In genomic region chr1:3675436-3675835, GRCh38 we compare ENCODE assay signal across 24 cellular contexts. TPM values are rescaled to one million over a fixed set of nuclear protein-coding genes. Genes with fewer than 3 reads are reported as not detected.
DNase-seq lines count a peak whose midpoint lies in the region; ATAC-seq and TF ChIP-seq lines count a peak whose summit lies in the region.
"Had no signal": no experiment of that assay in that cellular context is flagged by ENCODE, and none has a peak within 500 bp of the region (broad histone marks: within the 10 kb centered on the region; RNA-seq: fewer than 3 reads in every experiment).

No MANE protein-coding gene starts in this region.

- H3K4me3 Mint-ChIP-seq in natural killer cell treated with Interleukin-12 subunit alpha and Interleukin-12 subunit beta and Interleukin-15 and Interleukin-18, amount 100 ng/mL, for 72 hours, result no peak overlapping the region
- no peak overlapping the region for H3K4me3 Mint-ChIP-seq in natural killer cell
- H3K4me3 Mint-ChIP-seq in stimulated activated memory B cell treated with anti-CD40 and anti-IgM and Interleukin-4, amounts not matched to agents 10 μg/mL and 1 μg/mL and 100 μg/mL, for 72 hours, result no peak overlapping the region
- H3K4me3 Mint-ChIP-seq: activated naive CD8-positive, alpha-beta T cell treated with anti-CD3 and anti-CD28 coated beads, Interleukin-2, amount 50 U/mL, for 24 hours; activated T-cell treated with anti-CD3 and anti-CD28 coated beads, Interleukin-2, amount 50 U/mL, for 72 hours had no signal

- no peak overlapping the region for H2AFZ ChIP-seq in mesenchymal stem cell (ENCODE audit: low read depth, low read length)

- H3K27ac ChIP-seq in VCaP (peak overlapping the region; percentile 45; the same call in 1 of the 2 replicates), mesenchymal stem cell (ENCODE audit: low read length, poor library complexity, severe bottlenecking) (no peak overlapping the region)
- H3K27ac ChIP-seq: coronary artery, RWPE1, transverse colon had no signal

- no peaks in the 10 kb centered on the region for H3K9me3 Mint-ChIP-seq in natural killer cell treated with Interleukin-12 subunit alpha and Interleukin-12 subunit beta and Interleukin-15 and Interleukin-18, amount 100 ng/mL, for 72 hours
- H3K9me3 Mint-ChIP-seq in natural killer cell, result no peaks in the 10 kb centered on the region
- H3K9me3 Mint-ChIP-seq in stimulated activated memory B cell treated with anti-CD40 and anti-IgM and Interleukin-4, amounts not matched to agents 10 μg/mL and 1 μg/mL and 100 μg/mL, for 72 hours, result peaks cover 5% of the 10 kb centered on the region
- H3K9me3 Mint-ChIP-seq: activated naive CD8-positive, alpha-beta T cell treated with anti-CD3 and anti-CD28 coated beads, Interleukin-2, amount 50 U/mL, for 24 hours; activated T-cell treated with anti-CD3 and anti-CD28 coated beads, Interleukin-2, amount 50 U/mL, for 72 hours had no signal

- TF ChIP-seq CTCF in natural killer cell (IDR thresholded peaks at IDR 0.05), result no peak
- TF ChIP-seq CTCF in VCaP (conservative IDR thresholded peaks at IDR 0.05), result no peak

- no peaks in the 10 kb centered on the region for H3K9me3 ChIP-seq in iPS-15b (ENCODE audit: control insufficient read depth, insufficient read depth, low read length)
- no peaks in the 10 kb centered on the region for H3K9me3 ChIP-seq in mesenchymal stem cell (ENCODE audit: control insufficient read depth, low read length)
- H3K9me3 ChIP-seq: transverse colon had no signal

- no peak overlapping the region for H2BK5ac ChIP-seq in mesenchymal stem cell (ENCODE audit: low read depth, low read length, poor library complexity, severe bottlenecking)

- peaks cover 19 to 23% of the 10 kb centered on the region in 2 donors for H3K4me1 Mint-ChIP-seq in natural killer cell treated with Interleukin-12 subunit alpha and Interleukin-12 subunit beta and Interleukin-15 and Interleukin-18, amount 100 ng/mL, for 72 hours (ENCODE audit: low read depth in 2 of 2)
- peaks cover 0 to 14% of the 10 kb centered on the region in 2 donors for H3K4me1 Mint-ChIP-seq in natural killer cell
- H3K4me1 Mint-ChIP-seq in stimulated activated memory B cell treated with anti-CD40 and anti-IgM and Interleukin-4, amounts not matched to agents 10 μg/mL and 1 μg/mL and 100 μg/mL, for 72 hours, result peaks cover 91% of the 10 kb centered on the region

- H3K4ac ChIP-seq in mesenchymal stem cell (ENCODE audit: low read depth in 1 of 2, low read length in 2 of 2), result no peak overlapping the region

- H2BK12ac ChIP-seq in mesenchymal stem cell (ENCODE audit: low read length in 2 of 2), result no peak overlapping the region

- no peak overlapping the region for H3K23ac ChIP-seq in mesenchymal stem cell (ENCODE audit: low read length in 2 of 2)

- H3K36me3 Mint-ChIP-seq in natural killer cell treated with Interleukin-12 subunit alpha and Interleukin-12 subunit beta and Interleukin-15 and Interleukin-18, amount 100 ng/mL, for 72 hours, result no peaks in the 10 kb centered on the region
- H3K36me3 Mint-ChIP-seq in natural killer cell, result no peaks in the 10 kb centered on the region
- H3K36me3 Mint-ChIP-seq in stimulated activated memory B cell treated with anti-CD40 and anti-IgM and Interleukin-4, amounts not matched to agents 10 μg/mL and 1 μg/mL and 100 μg/mL, for 72 hours, result no peaks in the 10 kb centered on the region

- H3K18ac ChIP-seq in mesenchymal stem cell (ENCODE audit: low read depth in 1 of 2, low read length in 2 of 2), result no peak overlapping the region

- H4K8ac ChIP-seq in mesenchymal stem cell (ENCODE audit: low read length), result no peak overlapping the region

- 63% methylated on average over 11 of the region's 11 CpGs for WGBS in mesenchymal stem cell

- no peak overlapping the region for H2BK15ac ChIP-seq in mesenchymal stem cell (ENCODE audit: low read depth, poor library complexity, severe bottlenecking)

- H3K14ac ChIP-seq in mesenchymal stem cell (ENCODE audit: low read length in 2 of 2), result no peak overlapping the region

- DNase-seq in natural killer cell treated with Interleukin-12 subunit alpha and Interleukin-12 subunit beta and Interleukin-15 and Interleukin-18, amount 100 ng/mL, for 72 hours (ENCODE audit: low spot score), result peak; percentile 39
- DNase-seq in natural killer cell (no peak), mesenchymal stem cell (no peak), left lobe of liver (ENCODE audit: low spot score) (no peak)
- DNase-seq: activated CD4-positive, alpha-beta T cell treated with anti-CD3 and anti-CD28 coated beads, Interleukin-2, amount 50 U/mL, for 4 hours; activated naive CD4-positive, alpha-beta T cell; activated naive CD8-positive, alpha-beta T cell treated with anti-CD3 and anti-CD28 coated beads, Interleukin-2, amount 50 U/mL, for 24 hours; activated T-cell treated with anti-CD3 and anti-CD28 coated beads, Interleukin-2, amount 50 U/mL, for 72 hours; EL; NCI-H1105; NCI-H1930; NCI-H510A treated with DMSO at 0.1 percent for 48 hours; stimulated activated CD4-positive, alpha-beta T cell treated with anti-CD3 and anti-CD28 coated beads, Interleukin-15, amount 100 ng/mL, for 24 hours; stimulated activated CD4-positive, alpha-beta T cell treated with anti-CD3 and anti-CD28 coated beads, Interleukin-4, amount 100 ng/mL, for 4 hours; T-helper 1 cell; transverse colon had no signal

- H3K27me3 ChIP-seq in iPS-15b (ENCODE audit: control insufficient read depth, insufficient read depth, low read length) (no peaks in the 10 kb centered on the region), mesenchymal stem cell (ENCODE audit: control insufficient read depth in 1 of 2, insufficient read depth in 1 of 2, low read length in 2 of 2) (peaks cover 50 to 74% of the 10 kb centered on the region in 2 experiments)

- no peak overlapping the region for H4K91ac ChIP-seq in mesenchymal stem cell (ENCODE audit: low read length)

- intact Hi-C loops in natural killer cell (cut with micrococcal nuclease), result no loop called here

- no peak overlapping the region for H2BK120ac ChIP-seq in mesenchymal stem cell (ENCODE audit: low read depth, low read length)

- H3K4me2 ChIP-seq in mesenchymal stem cell (ENCODE audit: low read length, poor library complexity, severe bottlenecking), result no peak overlapping the region

- H3K4me1 ChIP-seq in iPS-15b (ENCODE audit: control insufficient read depth, insufficient read depth, low read length), result no peaks in the 10 kb centered on the region
- peaks cover 43% of the 10 kb centered on the region for H3K4me1 ChIP-seq in mesenchymal stem cell (ENCODE audit: control insufficient read depth, insufficient read depth, low read depth, low read length)

- no peak overlapping the region for H3K27ac Mint-ChIP-seq in natural killer cell treated with Interleukin-12 subunit alpha and Interleukin-12 subunit beta and Interleukin-15 and Interleukin-18, amount 100 ng/mL, for 72 hours
- no peak overlapping the region for H3K27ac Mint-ChIP-seq in natural killer cell
- H3K27ac Mint-ChIP-seq in stimulated activated memory B cell treated with anti-CD40 and anti-IgM and Interleukin-4, amounts not matched to agents 10 μg/mL and 1 μg/mL and 100 μg/mL, for 72 hours, result peak overlapping the region; percentile 83
- H3K27ac Mint-ChIP-seq: activated naive CD8-positive, alpha-beta T cell treated with anti-CD3 and anti-CD28 coated beads, Interleukin-2, amount 50 U/mL, for 24 hours; activated T-cell treated with anti-CD3 and anti-CD28 coated beads, Interleukin-2, amount 50 U/mL, for 72 hours; progenitor cell of endocrine pancreas had no signal

- no peak for ATAC-seq in natural killer cell treated with Interleukin-12 subunit alpha and Interleukin-12 subunit beta and Interleukin-15 and Interleukin-18, amount 100 ng/mL, for 72 hours
- ATAC-seq in natural killer cell, result no peak
- ATAC-seq in stimulated activated memory B cell treated with anti-CD40 and anti-IgM and Interleukin-4, amounts not matched to agents 10 μg/mL and 1 μg/mL and 100 μg/mL, for 72 hours, result no peak
- ATAC-seq in GM21529 (IDR thresholded peaks at IDR 0.05; ENCODE audit: unreplicated experiment), result no peak
- ATAC-seq in left lobe of liver, result no peak
- ATAC-seq: activated naive CD8-positive, alpha-beta T cell treated with anti-CD3 and anti-CD28 coated beads, Interleukin-2, amount 50 U/mL, for 24 hours; activated T-cell treated with anti-CD3 and anti-CD28 coated beads, Interleukin-2, amount 50 U/mL, for 72 hours had no signal

- H3K4me3 ChIP-seq in iPS-15b (ENCODE audit: low read depth, low read length) (no peak overlapping the region), mesenchymal stem cell (ENCODE audit: insufficient read depth in 1 of 2, low read depth in 1 of 2, low read length in 2 of 2) (no peak overlapping the region)
- H3K4me3 ChIP-seq: coronary artery had no signal

- H3K79me1 ChIP-seq in mesenchymal stem cell (replicated peaks; ENCODE audit: low read length, poor library complexity, severe bottlenecking), result no peaks in the 10 kb centered on the region

- peaks cover 8 to 16% of the 10 kb centered on the region in 2 donors for H3K27me3 Mint-ChIP-seq in natural killer cell treated with Interleukin-12 subunit alpha and Interleukin-12 subunit beta and Interleukin-15 and Interleukin-18, amount 100 ng/mL, for 72 hours
- H3K27me3 Mint-ChIP-seq in natural killer cell (ENCODE audit: low read depth in 2 of 2), result peaks cover 0 to 8% of the 10 kb centered on the region in 2 donors
- peaks cover 12% of the 10 kb centered on the region for H3K27me3 Mint-ChIP-seq in stimulated activated memory B cell treated with anti-CD40 and anti-IgM and Interleukin-4, amounts not matched to agents 10 μg/mL and 1 μg/mL and 100 μg/mL, for 72 hours

- H3K9ac ChIP-seq in iPS-15b (ENCODE audit: low read depth, low read length) (peak overlapping the region; percentile 47), mesenchymal stem cell (ENCODE audit: low read length) (no peak overlapping the region)

- H3K36me3 ChIP-seq in iPS-15b (ENCODE audit: control insufficient read depth, insufficient read depth, low read length) (no peaks in the 10 kb centered on the region), mesenchymal stem cell (ENCODE audit: control insufficient read depth in 1 of 2, insufficient read depth in 2 of 2, low read depth in 1 of 2, low read length in 2 of 2) (no peaks in the 10 kb centered on the region)
- H3K36me3 ChIP-seq: transverse colon had no signal

- no peak overlapping the region for H2AK5ac ChIP-seq in mesenchymal stem cell (ENCODE audit: low read length, severe bottlenecking)

RNA-seq across cellular contexts. Expression of gene TP73, which starts 23.1 kb away (rescaled TPM):
- total RNA-seq in natural killer cell treated with Interleukin-12 subunit alpha and Interleukin-12 subunit beta and Interleukin-15 and Interleukin-18, amount 100 ng/mL, for 72 hours, result 1 to 10 TPM; 1.5 to 5.7 TPM
- total RNA-seq in natural killer cell, result under 1 TPM; 0.28 to 0.50 (median 0.39) TPM
- polyA plus RNA-seq in mesenchymal stem cell (2013, experiment 1 of 2), result 0.01 TPM
- 0.01 TPM for polyA plus RNA-seq in mesenchymal stem cell (2013, experiment 2 of 2)
- total RNA-seq in left lobe of liver, result 0.08 TPM
- total RNA-seq: fibroblast of villous mesenchyme had no signal

RNA-seq across cellular contexts. Expression of gene WRAP73, which starts 25.5 kb away (rescaled TPM):
- 10 to 100 TPM; 27.6 to 51.3 TPM for total RNA-seq in natural killer cell treated with Interleukin-12 subunit alpha and Interleukin-12 subunit beta and Interleukin-15 and Interleukin-18, amount 100 ng/mL, for 72 hours
- 10 to 100 TPM; 27.8 to 35.4 (median 30.1) TPM for total RNA-seq in natural killer cell
- 14.3 TPM for polyA plus RNA-seq in mesenchymal stem cell (2013, experiment 1 of 2)
- polyA plus RNA-seq in mesenchymal stem cell (2013, experiment 2 of 2), result 13.8 TPM
- 8.9 TPM for total RNA-seq in left lobe of liver

RNA-seq across cellular contexts. Expression of gene TPRG1L, which starts 50.6 kb away (rescaled TPM):
- total RNA-seq in natural killer cell treated with Interleukin-12 subunit alpha and Interleukin-12 subunit beta and Interleukin-15 and Interleukin-18, amount 100 ng/mL, for 72 hours, result 10 to 100 TPM; 11.9 to 18.4 TPM
- total RNA-seq in natural killer cell (10 to 100 TPM; 36.2 to 46.7 (median 37.9) TPM), left lobe of liver (49.9 TPM)
- polyA plus RNA-seq in mesenchymal stem cell (2013, experiment 1 of 2), result 46.4 TPM
- 47.7 TPM for polyA plus RNA-seq in mesenchymal stem cell (2013, experiment 2 of 2)
